Comparison of ENCODE assay signal across 11 cellular contexts in genomic region chr9:34363619-34364351, GRCh38. TPM values are rescaled to one million over a fixed set of nuclear protein-coding genes. Genes with fewer than 3 reads are reported as not detected.
DNase-seq lines count a peak whose midpoint lies in the region; ATAC-seq and TF ChIP-seq lines count a peak whose summit lies in the region.
"Had no signal": no experiment of that assay in that cellular context is flagged by ENCODE, and none has a peak within 500 bp of the region (broad histone marks: within the 10 kb centered on the region; RNA-seq: fewer than 3 reads in every experiment).

No MANE protein-coding gene starts in this region.

- H3K27ac ChIP-seq in temporal lobe (ENCODE audit: low read depth, low read length) (peak overlapping the region; percentile 56), esophagus squamous epithelium (peak overlapping the region in 2 of 4 donors; percentile 2 to 22)
- H3K27ac ChIP-seq: suprapubic skin had no signal

- H3K4me1 Mint-ChIP-seq in activated T-cell treated with anti-CD3 and anti-CD28 coated beads, Interleukin-2, amount 50 U/mL, for 72 hours (ENCODE audit: low read depth), result peaks cover 18% of the 10 kb centered on the region
- peaks cover 5% of the 10 kb centered on the region for H3K4me1 Mint-ChIP-seq in chondrocyte (ENCODE audit: low read depth)

- peaks cover 0 to 18% (median 0%) of the 10 kb centered on the region in 3 donors for H3K36me3 ChIP-seq in esophagus squamous epithelium
- H3K36me3 ChIP-seq: suprapubic skin had no signal

- peaks cover 3 to 5% of the 10 kb centered on the region in 2 donors for H3K9me3 Mint-ChIP-seq in activated T-cell treated with anti-CD3 and anti-CD28 coated beads, Interleukin-2, amount 50 U/mL, for 72 hours
- peaks cover 6% of the 10 kb centered on the region for H3K9me3 Mint-ChIP-seq in chondrocyte (ENCODE audit: low read depth)

- H3K9me3 ChIP-seq in esophagus squamous epithelium, result no peaks in the 10 kb centered on the region
- H3K9me3 ChIP-seq: suprapubic skin had no signal

- ATAC-seq in activated T-cell treated with anti-CD3 and anti-CD28 coated beads, Interleukin-2, amount 50 U/mL, for 72 hours (replicated peaks in 1 of 2), result peak; percentile 27 to 38
- peak; percentile 36 for ATAC-seq in left lobe of liver
- ATAC-seq: HCT116 had no signal

- no peak for TF ChIP-seq POLR2A in esophagus squamous epithelium (IDR thresholded peaks at IDR 0.05)

- H3K4me1 ChIP-seq in esophagus squamous epithelium, result no peaks in the 10 kb centered on the region
- H3K4me1 ChIP-seq: suprapubic skin had no signal

- peak overlapping the region; percentile 2 to 21 for H3K4me3 Mint-ChIP-seq in activated T-cell treated with anti-CD3 and anti-CD28 coated beads, Interleukin-2, amount 50 U/mL, for 72 hours
- no peak overlapping the region for H3K4me3 Mint-ChIP-seq in chondrocyte (ENCODE audit: unreplicated experiment)

- no peaks in the 10 kb centered on the region for H3K27me3 Mint-ChIP-seq in activated T-cell treated with anti-CD3 and anti-CD28 coated beads, Interleukin-2, amount 50 U/mL, for 72 hours (ENCODE audit: low read depth)
- no peaks in the 10 kb centered on the region for H3K27me3 Mint-ChIP-seq in chondrocyte (ENCODE audit: low read depth)

- 52 to 70% methylated on average over 6 to 13 of the region's 13 CpGs for WGBS in esophagus squamous epithelium, 2 donors

- no peak overlapping the region for H3K4me3 ChIP-seq in esophagus squamous epithelium
- H3K4me3 ChIP-seq: suprapubic skin had no signal

- intact Hi-C loops in esophagus squamous epithelium (cut with DNase I), result no loop called here

- no peak for DNase-seq in activated T-cell treated with anti-CD3 and anti-CD28 coated beads, Interleukin-2, amount 50 U/mL, for 72 hours
- DNase-seq in activated T-cell treated with anti-CD3 and anti-CD28 coated beads for 4 hours, result no peak
- peak; percentile 53 for DNase-seq in chondrocyte (ENCODE audit: low spot score)
- DNase-seq in left lobe of liver (ENCODE audit: low spot score), result peak; percentile 38
- DNase-seq in LoVo (ENCODE audit: low spot score), result no peak
- no peak for DNase-seq in esophagus squamous epithelium (lab: John Stamatoyannopoulos, UW)
- DNase-seq in COLO668 (lab: John Stamatoyannopoulos, UW; ENCODE audit: unreplicated experiment), result no peak
- DNase-seq: NCI-H1105 treated with DMSO at 0.1 percent for 48 hours had no signal

- no peaks in the 10 kb centered on the region for H3K27me3 ChIP-seq in esophagus squamous epithelium
- H3K27me3 ChIP-seq: suprapubic skin had no signal

- TF ChIP-seq CTCF in chondrocyte (IDR thresholded peaks at IDR 0.05) (no peak), esophagus squamous epithelium (IDR thresholded peaks at IDR 0.05) (no peak)

- H3K36me3 Mint-ChIP-seq in activated T-cell treated with anti-CD3 and anti-CD28 coated beads, Interleukin-2, amount 50 U/mL, for 72 hours (ENCODE audit: insufficient read depth in 2 of 2), result peaks cover 3 to 4% of the 10 kb centered on the region in 2 donors
- peaks cover 2% of the 10 kb centered on the region for H3K36me3 Mint-ChIP-seq in chondrocyte (ENCODE audit: low read depth)

- H3K27ac Mint-ChIP-seq in activated T-cell treated with anti-CD3 and anti-CD28 coated beads, Interleukin-2, amount 50 U/mL, for 72 hours, result no peak overlapping the region
- H3K27ac Mint-ChIP-seq in chondrocyte (ENCODE audit: unreplicated experiment), result no peak overlapping the region

RNA-seq across cellular contexts. Expression of gene MYORG, which starts 12.9 kb away (rescaled TPM):
- total RNA-seq in activated T-cell treated with anti-CD3 and anti-CD28 coated beads, Interleukin-2, amount 50 U/mL, for 72 hours, result 1 to 10 TPM; 1.7 TPM
- total RNA-seq in chondrocyte (5.3 to 7.5 TPM (median 6.8 TPM) in 3 replicates), left lobe of liver (76.2 TPM), temporal lobe (9.8 TPM), esophagus squamous epithelium (1 to 10 TPM; 5.3 to 8.8 (median 5.4) TPM)

RNA-seq across cellular contexts. Expression of gene NUDT2, which starts 34.4 kb away (rescaled TPM):
- 10 to 100 TPM; 27.2 to 35.3 TPM for total RNA-seq in activated T-cell treated with anti-CD3 and anti-CD28 coated beads, Interleukin-2, amount 50 U/mL, for 72 hours
- total RNA-seq in chondrocyte (15.6 to 17.9 TPM (median 17.6 TPM) in 3 replicates), left lobe of liver (8.7 TPM), temporal lobe (12.5 TPM), esophagus squamous epithelium (10 to 100 TPM in 3 of 4 donors, 1 to 10 TPM in 1; 9.2 to 29.3 (median 17.8) TPM)

RNA-seq across cellular contexts. Expression of gene KIF24, which starts 34.7 kb away (rescaled TPM):
- 1 to 10 TPM; 5.8 to 7.4 TPM for total RNA-seq in activated T-cell treated with anti-CD3 and anti-CD28 coated beads, Interleukin-2, amount 50 U/mL, for 72 hours
- total RNA-seq in chondrocyte (0.90 to 2.5 TPM (median 1.0 TPM) in 3 replicates), left lobe of liver (0.33 TPM), temporal lobe (1.2 TPM), esophagus squamous epithelium (1 to 10 TPM; 1.5 to 2.9 (median 1.6) TPM)

Comparison
In these comparisons a context has a peak if more than half of its experiments do, and no peak if none do; other contexts are left out.
1. DNase-seq: peak in chondrocyte (single experiment) and left lobe of liver (single experiment); none in activated T-cell treated with anti-CD3 and anti-CD28 coated beads, Interleukin-2, amount 50 U/mL, for 72 hours (0 of 2), activated T-cell treated with anti-CD3 and anti-CD28 coated beads for 4 hours (single experiment), LoVo (single experiment), esophagus squamous epithelium (single experiment) and COLO668 (single experiment).